Comparison of ENCODE assay signal across 25 cellular contexts in genomic region chr2:100796499-100797100, GRCh38.
"Had no signal": no experiment of that assay in that cellular context is flagged by ENCODE, and none has a peak within 500 bp of the region (broad histone marks: within the 10 kb centered on the region; RNA-seq: fewer than 3 reads in every experiment).

No MANE protein-coding gene starts in this region.

- H3K36me3 Mint-ChIP-seq: activated naive CD8-positive, alpha-beta T cell treated with anti-CD3 and anti-CD28 coated beads for 36 hours; memory B cell; naive thymus-derived CD8-positive, alpha-beta T cell; neural progenitor cell; stimulated activated memory B cell treated with anti-CD40 and anti-IgM and Interleukin-4, amounts not matched to agents 10 μg/mL and 1 μg/mL and 100 μg/mL, for 72 hours had no signal

- H3K9me3 ChIP-seq: ascending aorta, gastrocnemius medialis, upper lobe of right lung had no signal

- H3K27ac ChIP-seq: ascending aorta, brain microvascular endothelial cell, gastrocnemius medialis, neural progenitor cell, upper lobe of right lung had no signal

- DNase-seq: activated CD4-positive, alpha-beta T cell treated with anti-CD3 and anti-CD28 coated beads for 4 hours; activated CD4-positive, alpha-beta T cell treated with anti-CD3 and anti-CD28 coated beads, Interleukin-2, amount 50 U/mL, for 4 hours; activated CD8-positive, alpha-beta memory T cell treated with anti-CD3 and anti-CD28 coated beads for 24 hours; activated effector memory CD4-positive, alpha-beta T cell treated with Interleukin-2 at 50 U/mL for 16 hours; activated naive CD4-positive, alpha-beta T cell treated with Interleukin-2 at 50 U/mL for 16 hours; activated naive CD8-positive, alpha-beta T cell treated with anti-CD3 and anti-CD28 coated beads for 36 hours; brain microvascular endothelial cell; caudate nucleus; effector CD4-positive, alpha-beta T cell; gastrocnemius medialis; glutamatergic neuron; left colon; midbrain; naive thymus-derived CD8-positive, alpha-beta T cell; occipital lobe; right cardiac atrium; stimulated activated CD4-positive, alpha-beta T cell treated with anti-CD3 and anti-CD28 coated beads, Interleukin-4, amount 100 ng/mL, for 24 hours; stimulated activated naive CD8-positive, alpha-beta T cell treated with anti-CD3 and anti-CD28 coated beads, Interleukin-15, amount 100 ng/mL, for 72 hours; substantia nigra; upper lobe of right lung had no signal

- H3K27me3 Mint-ChIP-seq: activated naive CD8-positive, alpha-beta T cell treated with anti-CD3 and anti-CD28 coated beads for 36 hours; stimulated activated naive CD8-positive, alpha-beta T cell treated with anti-CD3 and anti-CD28 coated beads, Interleukin-15, amount 100 ng/mL, for 72 hours had no signal

- H3K4me1 ChIP-seq: ascending aorta, gastrocnemius medialis, neural progenitor cell, upper lobe of right lung had no signal

- H3K4me1 Mint-ChIP-seq: activated naive CD8-positive, alpha-beta T cell treated with anti-CD3 and anti-CD28 coated beads for 36 hours; memory B cell; neural progenitor cell; stimulated activated memory B cell treated with anti-CD40 and anti-IgM and Interleukin-4, amounts not matched to agents 10 μg/mL and 1 μg/mL and 100 μg/mL, for 72 hours; stimulated activated naive CD8-positive, alpha-beta T cell treated with anti-CD3 and anti-CD28 coated beads, Interleukin-15, amount 100 ng/mL, for 72 hours had no signal

- H3K27ac Mint-ChIP-seq: activated naive CD8-positive, alpha-beta T cell treated with anti-CD3 and anti-CD28 coated beads for 36 hours; dendritic cell treated with granulocyte-macrophage colony-stimulating factor and Interleukin-4, amounts not matched to agents 40 ng/mL and 50 ng/mL, for 4 days; memory B cell; neural progenitor cell; stimulated activated memory B cell treated with anti-CD40 and anti-IgM and Interleukin-4, amounts not matched to agents 10 μg/mL and 1 μg/mL and 100 μg/mL, for 72 hours; stimulated activated naive CD8-positive, alpha-beta T cell treated with anti-CD3 and anti-CD28 coated beads, Interleukin-15, amount 100 ng/mL, for 72 hours had no signal

- H3K9me3 Mint-ChIP-seq: activated naive CD8-positive, alpha-beta T cell treated with anti-CD3 and anti-CD28 coated beads for 36 hours; dendritic cell treated with granulocyte-macrophage colony-stimulating factor and Interleukin-4, amounts not matched to agents 40 ng/mL and 50 ng/mL, for 4 days; naive thymus-derived CD8-positive, alpha-beta T cell; neural progenitor cell; stimulated activated memory B cell treated with anti-CD40 and anti-IgM and Interleukin-4, amounts not matched to agents 10 μg/mL and 1 μg/mL and 100 μg/mL, for 72 hours; stimulated activated naive CD8-positive, alpha-beta T cell treated with anti-CD3 and anti-CD28 coated beads, Interleukin-15, amount 100 ng/mL, for 72 hours had no signal

- H2AFZ ChIP-seq: neural progenitor cell had no signal

- ATAC-seq: gastrocnemius medialis; left colon; naive thymus-derived CD8-positive, alpha-beta T cell; right cardiac atrium; stimulated activated memory B cell treated with anti-CD40 and anti-IgM and Interleukin-4, amounts not matched to agents 10 μg/mL and 1 μg/mL and 100 μg/mL, for 72 hours; stimulated activated naive CD8-positive, alpha-beta T cell treated with anti-CD3 and anti-CD28 coated beads, Interleukin-15, amount 100 ng/mL, for 72 hours; upper lobe of right lung had no signal

- H3K4me3 Mint-ChIP-seq: activated naive CD8-positive, alpha-beta T cell treated with anti-CD3 and anti-CD28 coated beads for 36 hours; dendritic cell treated with granulocyte-macrophage colony-stimulating factor and Interleukin-4, amounts not matched to agents 40 ng/mL and 50 ng/mL, for 4 days; memory B cell; naive thymus-derived CD8-positive, alpha-beta T cell; neural progenitor cell; stimulated activated memory B cell treated with anti-CD40 and anti-IgM and Interleukin-4, amounts not matched to agents 10 μg/mL and 1 μg/mL and 100 μg/mL, for 72 hours; stimulated activated naive CD8-positive, alpha-beta T cell treated with anti-CD3 and anti-CD28 coated beads, Interleukin-15, amount 100 ng/mL, for 72 hours had no signal

- H3K27me3 ChIP-seq: ascending aorta, brain microvascular endothelial cell, gastrocnemius medialis, neural progenitor cell, upper lobe of right lung had no signal

- H3K4me3 ChIP-seq: ascending aorta, gastrocnemius medialis, neural progenitor cell, upper lobe of right lung had no signal

- H3K36me3 ChIP-seq: ascending aorta, brain microvascular endothelial cell, gastrocnemius medialis, neural progenitor cell, upper lobe of right lung had no signal

- H3K4me2 ChIP-seq: neural progenitor cell had no signal

- H3K9ac ChIP-seq: neural progenitor cell had no signal
